ENCODE assay signal across 8 cellular contexts in genomic region chr17:5584971-5585794, GRCh38. TPM values are rescaled to one million over a fixed set of nuclear protein-coding genes. Genes with fewer than 3 reads are reported as not detected.
A peak's percentile ranks its signal among the peaks of the same experiment; 100 is the strongest.
DNase-seq lines count a peak whose midpoint lies in the region; ATAC-seq, FAIRE-seq and TF ChIP-seq lines count a peak whose summit lies in the region.

No MANE protein-coding gene starts in this region.

- H3K36me3 ChIP-seq in OCI-LY3 (replicated peaks; ENCODE audit: low read depth, low read length) (no peaks in the 10 kb centered on the region), H1 (ENCODE audit: control insufficient read depth in 2 of 4, insufficient read depth in 4 of 4, low read length in 3 of 4) (no peaks in the 10 kb centered on the region), psoas muscle (ENCODE audit: insufficient read depth in 1 of 2, low read depth in 1 of 2) (peaks cover 0 to 4% of the 10 kb centered on the region in 2 donors)

- no peak overlapping the region for H2BK120ac ChIP-seq in H1 (replicated peaks; ENCODE audit: low read depth, low read length)

- no peak overlapping the region for H3K27ac ChIP-seq in OCI-LY3 (ENCODE audit: low read length)
- no peak overlapping the region for H3K27ac ChIP-seq in H1 (ENCODE audit: low read depth, low read length)
- peak overlapping the region; percentile 58 for H3K27ac ChIP-seq in psoas muscle

- FAIRE-seq in H1 (lab: Jason Lieb, UNC), result no peak

- H2AK5ac ChIP-seq in H1 (ENCODE audit: low read depth, low read length), result no peak overlapping the region

- ATAC-seq in psoas muscle, result no peak

- H3K9me3 ChIP-seq in OCI-LY3 (ENCODE audit: insufficient read depth, low read length) (no peaks in the 10 kb centered on the region), H1 (ENCODE audit: insufficient read depth in 2 of 2, low read depth in 1 of 2, low read length in 1 of 2) (no peaks in the 10 kb centered on the region), psoas muscle (no peaks in the 10 kb centered on the region)

- no peak overlapping the region for H4K8ac ChIP-seq in H1 (ENCODE audit: extremely low read depth, insufficient read depth, low read length)

- H4K91ac ChIP-seq in H1 (replicated peaks; ENCODE audit: insufficient read length, low read length), result no peak overlapping the region

- H3K23me2 ChIP-seq in H1 (ENCODE audit: low read depth, low read length), result no peaks in the 10 kb centered on the region

- peak overlapping the region; percentile 74; the same call in 1 of the 2 replicates for H3K4me3 ChIP-seq in OCI-LY3 (ENCODE audit: low read length)
- no peak overlapping the region for H3K4me3 ChIP-seq in H1 (ENCODE audit: extremely low read depth in 1 of 4, insufficient read depth in 2 of 4, low read depth in 3 of 4, low read length in 4 of 4)
- H3K4me3 ChIP-seq in psoas muscle, result peak overlapping the region; percentile 63

- H3K27me3 ChIP-seq in OCI-LY3 (ENCODE audit: low read depth, low read length), result no peaks in the 10 kb centered on the region
- no peaks in the 10 kb centered on the region for H3K27me3 ChIP-seq in H1 (replicated peaks in 1 of 4; ENCODE audit: control insufficient read depth in 3 of 4, extremely low read depth in 1 of 4, insufficient read depth in 3 of 4, low read length in 3 of 4)
- no peaks in the 10 kb centered on the region for H3K27me3 ChIP-seq in psoas muscle (ENCODE audit: insufficient read depth in 3 of 3, low read length in 2 of 3)

- WGBS in H1 (ENCODE audit: extremely low coverage in 1 of 2, insufficient coverage in 1 of 2, insufficient read length in 1 of 2, insufficient replicate concordance in 2 of 2, low coverage in 1 of 2, low lambda C conversion rate in 2 of 2, missing lambda C conversion rate in 1 of 2), 2 experiments, result 90% methylated on average over 14 of the region's 14 CpGs; no CpG with 5 or more reads in 1 of the 2 experiments
- 39 to 56% (median 45%) methylated on average over 14 of the region's 14 CpGs for WGBS in psoas muscle, 3 donors

- intact Hi-C loops in psoas muscle (cut with DNase I), result loop anchor here in 1 of 2 donors (5.0 kb wide), 2 partner anchors 122 to 852 kb away; partner anchors contain the start of gene AIPL1

- H3K4me1 ChIP-seq in OCI-LY3 (ENCODE audit: low read length) (peaks cover 23% of the 10 kb centered on the region), H1 (replicated peaks in 1 of 4; ENCODE audit: control insufficient read depth in 3 of 4, insufficient read depth in 4 of 4, low read length in 3 of 4) (peaks cover 0 to 3% (median 0%) of the 10 kb centered on the region in 4 experiments; a peak in 1 of 7 replicates), psoas muscle (peaks cover 21% of the 10 kb centered on the region)

- H3K79me1 ChIP-seq in H1 (ENCODE audit: low read depth, low read length), result no peaks in the 10 kb centered on the region

- H4K5ac ChIP-seq in H1 (ENCODE audit: insufficient read length, low read depth, low read length), result no peak overlapping the region

- H3K9ac ChIP-seq in OCI-LY3 (ENCODE audit: low read length) (no peak overlapping the region), H1 (replicated peaks in 1 of 4; ENCODE audit: extremely low read depth in 1 of 4, low read depth in 3 of 4, low read length in 3 of 4) (no peak overlapping the region)

- POLR2A ChIA-PET in H1 (lab: Charles Lee; ENCODE audit: partially characterized antibody), result interaction anchor here (0.6 kb wide), 1 partner anchor 393 kb away, joined by 3 read pairs; the partner anchor contains the start of gene ZNF594
- POLR2A ChIA-PET in HEK293T (lab: Yijun Ruan, JAX), result no interaction called here

- H3K4ac ChIP-seq in H1 (replicated peaks; ENCODE audit: insufficient read length, low read depth, low read length), result no peak overlapping the region

- peak; percentile 94 for DNase-seq in EH (ENCODE audit: low read depth)
- no peak for DNase-seq in H1 (ENCODE audit: low read depth in 1 of 2, low spot score in 2 of 2)
- DNase-seq in psoas muscle, result no peak
- no peak for DNase-seq in HEK293T (ENCODE audit: extremely low spot score)
- no peak for DNase-seq in retina
- no peak for DNase-seq in superior temporal gyrus (ENCODE audit: extremely low spot score)
- no peak for DNase-seq in D341Med (ENCODE audit: low spot score)

- no peak overlapping the region for H2BK20ac ChIP-seq in H1 (ENCODE audit: low read length)

- H3K18ac ChIP-seq in H1 (ENCODE audit: extremely low read depth, low read length), result no peak overlapping the region

- no peak overlapping the region for H2BK15ac ChIP-seq in H1 (ENCODE audit: low read length)

- H3K14ac ChIP-seq in H1 (ENCODE audit: insufficient read length), result no peak overlapping the region

- H3K79me2 ChIP-seq in OCI-LY3 (ENCODE audit: low read length), result no peaks in the 10 kb centered on the region
- H3K79me2 ChIP-seq in H1 (ENCODE audit: control insufficient read depth in 1 of 2, insufficient read depth in 2 of 2, low read length in 2 of 2), result no peaks in the 10 kb centered on the region

- TF ChIP-seq CTCF in OCI-LY3 (IDR thresholded peaks at IDR 0.05; ENCODE audit: low read depth, low read length) (no peak), H1 (IDR thresholded peaks at IDR 0.05; ENCODE audit: control extremely low read depth in 1 of 3, insufficient read depth in 1 of 3, low read depth in 1 of 3, low read length in 3 of 3) (no peak), psoas muscle (IDR thresholded peaks at IDR 0.05) (no peak)

- no peak overlapping the region for H3K23ac ChIP-seq in H1 (ENCODE audit: insufficient read length)

- H4K20me1 ChIP-seq in OCI-LY3 (ENCODE audit: insufficient read depth, low read length), result no peaks in the 10 kb centered on the region
- H4K20me1 ChIP-seq in H1 (replicated peaks in 1 of 2; ENCODE audit: control insufficient read depth in 1 of 2, insufficient read depth in 2 of 2, low read length in 2 of 2), result no peaks in the 10 kb centered on the region

- CTCF ChIA-PET in H1 (lab: Charles Lee; ENCODE audit: partially characterized antibody) (interaction anchor here (0.6 to 1.6 kb wide), 5 partner anchors 13 to 851 kb away, joined by 3 to 5 read pairs (median 4); no protein-coding TSS in a partner anchor), HEK293T (lab: Yijun Ruan, JAX) (no interaction called here)

- H2BK5ac ChIP-seq in H1 (ENCODE audit: low read depth, low read length), result no peak overlapping the region; the same call in 1 of the 2 replicates

- 0 out of 2 replicates have a peak overlapping the region, but pooled peaks have one; percentile 46 for H2BK12ac ChIP-seq in H1 (ENCODE audit: low read depth, low read length)

- H3K4me2 ChIP-seq in OCI-LY3 (ENCODE audit: low read length) (peak overlapping the region; percentile 58), H1 (ENCODE audit: insufficient read depth in 1 of 2, low read depth in 2 of 2, low read length in 2 of 2) (no peak overlapping the region)

- no peak for TF ChIP-seq POLR2A in H1 (IDR thresholded peaks at IDR 0.05; ENCODE audit: control extremely low read depth in 1 of 2, low read depth in 2 of 2, low read length in 2 of 2)

- no peak for TF ChIP-seq RAD21 in H1 (IDR thresholded peaks at IDR 0.05 in 1 of 2, conservative IDR thresholded peaks at IDR 0.05 in 1 of 2; ENCODE audit: low read depth in 2 of 2, low read length in 2 of 2)

- no peak for TF ChIP-seq EP300 in H1 (IDR thresholded peaks at IDR 0.05; ENCODE audit: borderline replicate concordance in 1 of 2, low read depth in 2 of 2, low read length in 2 of 2)

- H2AFZ ChIP-seq in OCI-LY3 (ENCODE audit: low read depth, low read length) (peak overlapping the region; percentile 61), H1 (ENCODE audit: low read length) (no peak overlapping the region)

- H3K56ac ChIP-seq in H1 (replicated peaks; ENCODE audit: insufficient read length, low read depth, low read length), result no peak overlapping the region

TF ChIP-seq in H1, 55 proteins besides CTCF, POLR2A, EP300 and RAD21:
- TF ChIP-seq FOSL1 (IDR thresholded peaks at IDR 0.05; ENCODE audit: insufficient read depth, low read depth, low read length) (no peak), KDM1A (IDR thresholded peaks at IDR 0.05; ENCODE audit: borderline replicate concordance, low read length) (peak; percentile 73; the same call in 1 of the 2 replicates), RFX5 (IDR thresholded peaks at IDR 0.05; ENCODE audit: borderline replicate concordance, low read depth, low read length) (no peak)

TF ChIP-seq in HEK293T, 16 proteins besides CTCF, POLR2A, EP300 and RAD21:
- no peak for TF ChIP-seq L3MBTL2 (conservative IDR thresholded peaks at IDR 0.05)
- no peak for TF ChIP-seq ZNF384 (IDR thresholded peaks at IDR 0.05)
- TF ChIP-seq FOXM1 (IDR thresholded peaks at IDR 0.05; ENCODE audit: borderline replicate concordance), result no peak
- TF ChIP-seq BHLHE40 (IDR thresholded peaks at IDR 0.05; ENCODE audit: borderline replicate concordance), result no peak
- no peak for TF ChIP-seq FOXA1 (IDR thresholded peaks at IDR 0.05)
- no peak for TF ChIP-seq SUZ12 (IDR thresholded peaks at IDR 0.05)
- no peak for TF ChIP-seq FOXK2 (IDR thresholded peaks at IDR 0.05)
- TF ChIP-seq CTBP1 (IDR thresholded peaks at IDR 0.05; ENCODE audit: borderline replicate concordance), result no peak
TF ChIP-seq in HEK293T: peak in this region for 0.

RNA-seq across cellular contexts. Expression of gene NLRP1, which starts 0.9 kb away (rescaled TPM):
- total RNA-seq in H1 (2021; fragmentation: NEBNext Ultra II Directional; extraction: Animal tissue kit (Norgen Biotek cat#: 25700)), result 10.0 and 10.4 TPM in 2 replicates
- 8.6 and 9.2 TPM in 2 replicates for polyA plus RNA-seq in H1 (2011; rRNA removed)
- polyA plus RNA-seq in H1 (2011; cell fraction: cytosol; rRNA removed), result 11.0 TPM
- polyA plus RNA-seq in H1 (2011; cell fraction: nucleus; rRNA removed), result 6.3 TPM
- polyA plus RNA-seq in H1 (2012, experiment 1 of 2), result 4.7 to 7.5 TPM (median 6.6 TPM) in 4 replicates
- 7.4 TPM for polyA plus RNA-seq in H1 (2012, experiment 2 of 2)
- polyA plus RNA-seq in H1 (2013, experiment 1 of 2), result 5.8 TPM
- polyA plus RNA-seq in H1 (2013, experiment 2 of 2), result 5.1 TPM
- 0.59 and 1.5 TPM in 2 replicates for polyA minus RNA-seq in H1 (2011; rRNA and poly(A)+ RNA removed)
- polyA minus RNA-seq in H1 (2011; cell fraction: cytosol; rRNA and poly(A)+ RNA removed), result 4.1 TPM
- 3.3 TPM for polyA minus RNA-seq in H1 (2011; cell fraction: nucleus; rRNA and poly(A)+ RNA removed)
- 1 to 10 TPM; 2.8 to 5.7 (median 3.6) TPM for total RNA-seq in psoas muscle
- polyA plus RNA-seq in psoas muscle, result 1 to 10 TPM; 2.7 to 3.7 (median 3.1) TPM

Comparison
In these comparisons a context has a peak if more than half of its experiments do, and no peak if none do; other contexts are left out.
1. H3K4me3 ChIP-seq: peak in OCI-LY3 (single experiment) and psoas muscle (single experiment); none in H1 (0 of 4).